ENCODE assay signal across 10 cellular contexts in genomic region chr12:110579239-110579888, GRCh38. TPM values are rescaled to one million over a fixed set of nuclear protein-coding genes. Genes with fewer than 3 reads are reported as not detected.
A peak's percentile ranks its signal among the peaks of the same experiment; 100 is the strongest.
DNase-seq lines count a peak whose midpoint lies in the region; TF ChIP-seq lines count a peak whose summit lies in the region.
"Had no signal": no experiment of that assay in that cellular context is flagged by ENCODE, and none has a peak within 500 bp of the region (broad histone marks: within the 10 kb centered on the region; RNA-seq: fewer than 3 reads in every experiment).

No MANE protein-coding gene starts in this region.

- H3K4me1 ChIP-seq in SJSA1 (replicated peaks) (peaks cover 35% of the 10 kb centered on the region), endodermal cell (ENCODE audit: control insufficient read depth, insufficient read depth, low read length) (no peaks in the 10 kb centered on the region)

- no peak overlapping the region for H3K4me3 ChIP-seq in SJSA1
- H3K4me3 ChIP-seq in endodermal cell (ENCODE audit: low read length) = no peak overlapping the region
- H3K4me3 ChIP-seq in skin epidermis = peak overlapping the region in 1 of 7 experiments; percentile 2

- no peaks in the 10 kb centered on the region for H3K27me3 Mint-ChIP-seq in activated naive CD4-positive, alpha-beta T cell treated with anti-CD3 and anti-CD28 coated beads for 36 hours (ENCODE audit: low read depth)
- H3K27me3 Mint-ChIP-seq in endodermal cell (ENCODE audit: insufficient read depth) = no peaks in the 10 kb centered on the region

- CTCF ChIA-PET in activated naive CD4-positive, alpha-beta T cell treated with anti-CD3 and anti-CD28 coated beads for 36 hours (lab: Charles Lee) = interaction anchor here (0.6 to 2.6 kb wide), 5 partner anchors 23 to 66 kb away, joined by 3 to 12 read pairs (median 4); no protein-coding TSS in a partner anchor

- 83 to 92% methylated on average over 7 to 13 of the region's 13 CpGs for WGBS in endodermal cell (ENCODE audit: insufficient coverage in 1 of 2, insufficient read length in 1 of 2), 2 experiments

- H3K27ac Mint-ChIP-seq in activated naive CD4-positive, alpha-beta T cell treated with anti-CD3 and anti-CD28 coated beads for 36 hours = peak overlapping the region; percentile 98
- H3K27ac Mint-ChIP-seq in endodermal cell = no peak overlapping the region

- peak; percentile 59 for DNase-seq in activated naive CD4-positive, alpha-beta T cell treated with anti-CD3 and anti-CD28 coated beads for 36 hours
- DNase-seq in activated naive CD4-positive, alpha-beta T cell treated with Interleukin-2 at 50 U/mL for 16 hours = no peak
- DNase-seq in SJSA1 (ENCODE audit: low read depth in 1 of 2, low spot score in 2 of 2) (no peak), endodermal cell (peak; percentile 49), RKO (ENCODE audit: low spot score) (no peak), hypothalamus (lab: John Stamatoyannopoulos, UW) (no peak), AG20443 (ENCODE audit: low spot score) (no peak)
- DNase-seq: NCI-H2171 treated with DMSO at 0.1 percent for 48 hours, SIG-M5 had no signal

- H3K27ac ChIP-seq in SJSA1 (peak overlapping the region; percentile 97; the same call in 1 of the 2 replicates), endodermal cell (ENCODE audit: low read depth, low read length) (no peak overlapping the region), skin epidermis (peak overlapping the region in 19 of 21 experiments; percentile 58 to 96 (median 88))

- no peaks in the 10 kb centered on the region for H3K9me3 Mint-ChIP-seq in activated naive CD4-positive, alpha-beta T cell treated with anti-CD3 and anti-CD28 coated beads for 36 hours
- no peaks in the 10 kb centered on the region for H3K9me3 Mint-ChIP-seq in endodermal cell

- peaks cover 76% of the 10 kb centered on the region for H3K4me1 Mint-ChIP-seq in activated naive CD4-positive, alpha-beta T cell treated with anti-CD3 and anti-CD28 coated beads for 36 hours (ENCODE audit: low read depth)
- peaks cover 26% of the 10 kb centered on the region for H3K4me1 Mint-ChIP-seq in endodermal cell

- H3K9ac ChIP-seq in endodermal cell (ENCODE audit: extremely low read depth, low read length, poor library complexity, severe bottlenecking) = no peak overlapping the region

- peak overlapping the region; percentile 90 for H3K4me3 Mint-ChIP-seq in activated naive CD4-positive, alpha-beta T cell treated with anti-CD3 and anti-CD28 coated beads for 36 hours
- H3K4me3 Mint-ChIP-seq in endodermal cell = no peak overlapping the region

- TF ChIP-seq CTCF in endodermal cell (conservative IDR thresholded peaks at IDR 0.05) = no peak

- H3K27me3 ChIP-seq in SJSA1 (replicated peaks) (no peaks in the 10 kb centered on the region), endodermal cell (ENCODE audit: control insufficient read depth, insufficient read depth, low read length, poor library complexity, severe bottlenecking) (no peaks in the 10 kb centered on the region)

- peaks cover 11% of the 10 kb centered on the region for H3K36me3 ChIP-seq in SJSA1
- H3K36me3 ChIP-seq in endodermal cell (ENCODE audit: control insufficient read depth, insufficient read depth, low read length) = no peaks in the 10 kb centered on the region

- peaks cover 19% of the 10 kb centered on the region for H3K36me3 Mint-ChIP-seq in activated naive CD4-positive, alpha-beta T cell treated with anti-CD3 and anti-CD28 coated beads for 36 hours (ENCODE audit: low read depth)
- H3K36me3 Mint-ChIP-seq in endodermal cell (ENCODE audit: low read depth) = no peaks in the 10 kb centered on the region

- intact Hi-C loops in activated naive CD4-positive, alpha-beta T cell treated with anti-CD3 and anti-CD28 coated beads for 36 hours (cut with micrococcal nuclease) = loop anchor here (2.0 to 5.0 kb wide), 5 partner anchors 161 to 853 kb away; partner anchors contain the start of gene SH2B3

- 0 out of 2 replicates have a peak, but pooled peaks cover 2% of the 10 kb centered on the region for H3K9me3 ChIP-seq in SJSA1 (replicated peaks)
- H3K9me3 ChIP-seq in endodermal cell (ENCODE audit: control insufficient read depth, low read length) = peaks cover 2% of the 10 kb centered on the region

RNA-seq across cellular contexts. Expression of gene PPTC7, which starts 3.8 kb away (rescaled TPM):
- total RNA-seq in activated naive CD4-positive, alpha-beta T cell treated with anti-CD3 and anti-CD28 coated beads for 36 hours = 10 to 100 TPM; 41.1 to 43.2 TPM
- 4.7 and 5.6 TPM in 2 replicates for total RNA-seq in SJSA1 (2014; rRNA removed; shearing (Covaris generic))
- total RNA-seq in endodermal cell = 10 to 100 TPM; 15.2 TPM
- polyA plus RNA-seq in endodermal cell (2013, experiment 1 of 2) = 11.9 TPM
- 11.4 TPM for polyA plus RNA-seq in endodermal cell (2013, experiment 2 of 2)

RNA-seq across cellular contexts. Expression of gene TCTN1, which starts 34.6 kb away (rescaled TPM):
- 1 to 10 TPM; 5.2 to 5.8 TPM for total RNA-seq in activated naive CD4-positive, alpha-beta T cell treated with anti-CD3 and anti-CD28 coated beads for 36 hours
- total RNA-seq in SJSA1 (2014; rRNA removed; shearing (Covaris generic)) = 20.5 and 23.3 TPM in 2 replicates
- total RNA-seq in endodermal cell = 10 to 100 TPM; 29.5 to 44.9 TPM
- 41.6 TPM for polyA plus RNA-seq in endodermal cell (2013, experiment 1 of 2)
- 30.6 TPM for polyA plus RNA-seq in endodermal cell (2013, experiment 2 of 2)

Comparison
In these comparisons a context has a peak if more than half of its experiments do, and no peak if none do; other contexts are left out.
1. DNase-seq: peak in activated naive CD4-positive, alpha-beta T cell treated with anti-CD3 and anti-CD28 coated beads for 36 hours (single experiment) and endodermal cell (single experiment); none in activated naive CD4-positive, alpha-beta T cell treated with Interleukin-2 at 50 U/mL for 16 hours (single experiment), SJSA1 (0 of 2), RKO (single experiment), hypothalamus (0 of 51) and AG20443 (single experiment).